Comparison of ENCODE assay signal across 1 cellular context in genomic region chr16:54952195-54952594, GRCh38.
TF ChIP-seq lines count a peak whose summit lies in the region.

No MANE protein-coding gene starts in this region.

TF ChIP-seq in GM12878, 131 proteins besides CTCF, POLR2A, EP300 and RAD21:
- TF ChIP-seq BCL3 (IDR thresholded peaks at IDR 0.05; ENCODE audit: borderline replicate concordance, insufficient read depth, low read depth, low read length, poor library complexity, severe bottlenecking) (peak; percentile 39), SRF (IDR thresholded peaks at IDR 0.05; ENCODE audit: low read depth in 2 of 2, low read length in 2 of 2) (no peak), TAF1 (IDR thresholded peaks at IDR 0.05; ENCODE audit: borderline replicate concordance, low read depth, low read length) (no peak), ATF7 (IDR thresholded peaks at IDR 0.05; ENCODE audit: low read depth) (no peak), ZZZ3 (IDR thresholded peaks at IDR 0.05; ENCODE audit: control insufficient read depth, insufficient read length, low read depth) (no peak), TCF12 (IDR thresholded peaks at IDR 0.05; ENCODE audit: low read depth, low read length) (no peak), TARDBP (IDR thresholded peaks at IDR 0.05; ENCODE audit: borderline replicate concordance) (no peak), CREB1 (IDR thresholded peaks at IDR 0.05; ENCODE audit: low read depth) (no peak)
TF ChIP-seq in GM12878: peak in this region for 1.
